In genomic region chrX:126770179-126770578, GRCh38 we compare ENCODE assay signal across 9 cellular contexts. TPM values are rescaled to one million over a fixed set of nuclear protein-coding genes. Genes with fewer than 3 reads are reported as not detected.
DNase-seq lines count a peak whose midpoint lies in the region; ATAC-seq, FAIRE-seq and TF ChIP-seq lines count a peak whose summit lies in the region.
"Had no signal": no experiment of that assay in that cellular context is flagged by ENCODE, and none has a peak within 500 bp of the region (broad histone marks: within the 10 kb centered on the region; RNA-seq: fewer than 3 reads in every experiment).

No MANE protein-coding gene starts in this region.

- H3K9me3 Mint-ChIP-seq in effector memory CD8-positive, alpha-beta T cell = peaks cover 0 to 3% of the 10 kb centered on the region in 2 donors
- H3K9me3 Mint-ChIP-seq in naive thymus-derived CD4-positive, alpha-beta T cell = peaks cover 0 to 6% (median 0%) of the 10 kb centered on the region in 11 donors

- peak; percentile 6 to 14 for DNase-seq in AML-193 (lab: John Stamatoyannopoulos, UW)
- DNase-seq in NCI-H2029 (lab: John Stamatoyannopoulos, UW) = peak; percentile 2
- peak; percentile 0 for DNase-seq in cerebellum (ENCODE audit: low spot score)
- peak in 1 of 6 donors; percentile 9 for DNase-seq in pancreas
- DNase-seq in effector memory CD8-positive, alpha-beta T cell = no peak
- no peak for DNase-seq in naive thymus-derived CD4-positive, alpha-beta T cell
- DNase-seq: right cardiac atrium had no signal

- POLR2A ChIA-PET in naive thymus-derived CD4-positive, alpha-beta T cell (lab: Charles Lee) = no interaction called here

- H3K27ac Mint-ChIP-seq in effector memory CD8-positive, alpha-beta T cell = no peak overlapping the region
- H3K27ac Mint-ChIP-seq in naive thymus-derived CD4-positive, alpha-beta T cell = no peak overlapping the region

- no peaks in the 10 kb centered on the region for H3K9me3 ChIP-seq in pancreas
- H3K9me3 ChIP-seq in naive thymus-derived CD4-positive, alpha-beta T cell (ENCODE audit: control insufficient read depth in 2 of 3, low read length in 3 of 3) = no peaks in the 10 kb centered on the region

- H3K36me3 ChIP-seq in pancreas = no peaks in the 10 kb centered on the region
- no peaks in the 10 kb centered on the region for H3K36me3 ChIP-seq in naive thymus-derived CD4-positive, alpha-beta T cell (ENCODE audit: control insufficient read depth in 2 of 3, insufficient read depth in 3 of 3, low read length in 3 of 3)

- peak; percentile 7 to 44 (median 30) for TF ChIP-seq CTCF in pancreas (IDR thresholded peaks at IDR 0.05)

- no peak overlapping the region for H3K27ac ChIP-seq in pancreas
- no peak overlapping the region for H3K27ac ChIP-seq in naive thymus-derived CD4-positive, alpha-beta T cell (ENCODE audit: low read depth, low read length)

- CTCF ChIA-PET in naive thymus-derived CD4-positive, alpha-beta T cell (lab: Charles Lee) = no interaction called here

- ATAC-seq in GM19023 (IDR thresholded peaks at IDR 0.05; ENCODE audit: unreplicated experiment) = peak; percentile 81
- peak in 3 of 4 donors; percentile 72 to 80 (median 73) for ATAC-seq in pancreas
- no peak for ATAC-seq in effector memory CD8-positive, alpha-beta T cell (replicated peaks)
- ATAC-seq in GM21619 (IDR thresholded peaks at IDR 0.05; ENCODE audit: unreplicated experiment) = no peak
- no peak for ATAC-seq in naive thymus-derived CD4-positive, alpha-beta T cell

- H3K4me3 ChIP-seq in pancreas = no peak overlapping the region
- no peak overlapping the region for H3K4me3 ChIP-seq in naive thymus-derived CD4-positive, alpha-beta T cell (ENCODE audit: low read length)

- H3K4me3 Mint-ChIP-seq in effector memory CD8-positive, alpha-beta T cell = no peak overlapping the region
- no peak overlapping the region for H3K4me3 Mint-ChIP-seq in naive thymus-derived CD4-positive, alpha-beta T cell

- no peaks in the 10 kb centered on the region for H3K27me3 Mint-ChIP-seq in effector memory CD8-positive, alpha-beta T cell
- H3K27me3 Mint-ChIP-seq in naive thymus-derived CD4-positive, alpha-beta T cell = no peaks in the 10 kb centered on the region

- H3K4me1 ChIP-seq in pancreas = no peaks in the 10 kb centered on the region
- H3K4me1 ChIP-seq in naive thymus-derived CD4-positive, alpha-beta T cell (ENCODE audit: control insufficient read depth in 2 of 2, insufficient read depth in 2 of 2, low read length in 2 of 2) = no peaks in the 10 kb centered on the region

- FAIRE-seq in pancreas (lab: Jason Lieb, UNC) = peak; percentile 75

- intact Hi-C loops in pancreas (cut with DNase I) = no loop called here
- intact Hi-C loops in naive thymus-derived CD4-positive, alpha-beta T cell (cut with micrococcal nuclease) = no loop called here

- H3K36me3 Mint-ChIP-seq in effector memory CD8-positive, alpha-beta T cell (ENCODE audit: insufficient read depth) = no peaks in the 10 kb centered on the region
- H3K36me3 Mint-ChIP-seq in naive thymus-derived CD4-positive, alpha-beta T cell = no peaks in the 10 kb centered on the region

- no peaks in the 10 kb centered on the region for H3K4me1 Mint-ChIP-seq in effector memory CD8-positive, alpha-beta T cell (ENCODE audit: low read depth in 2 of 2)
- H3K4me1 Mint-ChIP-seq in naive thymus-derived CD4-positive, alpha-beta T cell = no peaks in the 10 kb centered on the region

- WGBS in pancreas, 2 donors = 5 to 9% methylated on average over 5 of the region's 5 CpGs

- no peaks in the 10 kb centered on the region for H3K27me3 ChIP-seq in pancreas
- no peaks in the 10 kb centered on the region for H3K27me3 ChIP-seq in naive thymus-derived CD4-positive, alpha-beta T cell (ENCODE audit: control insufficient read depth in 2 of 2, insufficient read depth in 2 of 2, low read length in 2 of 2)

RNA-seq across cellular contexts. Expression of gene PRR32, which starts 49.4 kb away (rescaled TPM):
- not detected for total RNA-seq in cerebellum
- not detected for total RNA-seq in pancreas
- not detected for polyA plus RNA-seq in pancreas
- total RNA-seq in naive thymus-derived CD4-positive, alpha-beta T cell = not detected
- not detected for polyA plus RNA-seq in naive thymus-derived CD4-positive, alpha-beta T cell

Comparison
In these comparisons a context has a peak if more than half of its experiments do, and no peak if none do; other contexts are left out.
1. DNase-seq: peak in AML-193 (2 of 2), NCI-H2029 (single experiment) and cerebellum (single experiment); none in effector memory CD8-positive, alpha-beta T cell (0 of 3) and naive thymus-derived CD4-positive, alpha-beta T cell (0 of 9).
2. ATAC-seq: peak in GM19023 (single experiment) and pancreas (3 of 4); none in effector memory CD8-positive, alpha-beta T cell (single experiment), GM21619 (single experiment) and naive thymus-derived CD4-positive, alpha-beta T cell (single experiment).